35 cellular contexts compared by ENCODE assay signal in genomic region chr10:120138689-120139088, GRCh38.
"Had no signal": no experiment of that assay in that cellular context is flagged by ENCODE, and none has a peak within 500 bp of the region (broad histone marks: within the 10 kb centered on the region; RNA-seq: fewer than 3 reads in every experiment).

No MANE protein-coding gene starts in this region.

- H3K36me3 ChIP-seq: MG63 had no signal

- H3K27me3 ChIP-seq: MG63 had no signal

- H3K4me3 ChIP-seq: MG63 had no signal

- H3K9me3 ChIP-seq: MG63 had no signal

- DNase-seq: Karpas-422, Kasumi-1, MG63, MM.1S, MV-4-11, NCI-H1048, NCI-H1092, NCI-H1092 treated with DMSO at 0.1 percent for 48 hours, NCI-H1105, NCI-H1105 treated with DMSO at 0.1 percent for 48 hours, NCI-H1417, NCI-H1417 treated with DMSO at 0.1 percent for 48 hours, NCI-H1436, NCI-H1436 treated with DMSO at 0.1 percent for 48 hours, NCI-H146, NCI-H1694, NCI-H1694 treated with DMSO at 0.1 percent for 48 hours, NCI-H187, NCI-H187 treated with DMSO at 0.1 percent for 48 hours, NCI-H1930, NCI-H2029, NCI-H2029 treated with DMSO at 0.1 percent for 48 hours, NCI-H2081, NCI-H2081 treated with DMSO at 0.1 percent for 48 hours, NCI-H2107, NCI-H2171, NCI-H2171 treated with DMSO at 0.1 percent for 48 hours, NCI-H2227 treated with DMSO at 0.1 percent for 48 hours, NCI-H226, NCI-H345, NCI-H446, NCI-H446 treated with DMSO at 0.1 percent for 48 hours, NCI-H510A, NCI-H510A treated with DMSO at 0.1 percent for 48 hours, NCI-H524 had no signal
